Comparison of ENCODE assay signal across 25 cellular contexts in genomic region chr6:158158748-158159147, GRCh38.
"Had no signal": no experiment of that assay in that cellular context is flagged by ENCODE, and none has a peak within 500 bp of the region (broad histone marks: within the 10 kb centered on the region; RNA-seq: fewer than 3 reads in every experiment).

No MANE protein-coding gene starts in this region.

- DNase-seq: activated CD4-positive, alpha-beta T cell treated with anti-CD3 and anti-CD28 coated beads, Interleukin-2, amount 10 ng/mL, durations not matched to agents 7 days and 5 days; activated CD4-positive, CD25-positive, alpha-beta regulatory T cell treated with anti-CD3 and anti-CD28 coated beads, Interleukin-2, amount 50 U/mL, for 72 hours; activated CD8-positive, alpha-beta memory T cell treated with anti-CD3 and anti-CD28 coated beads, Interleukin-2, amount 10 ng/mL, durations not matched to agents 7 days and 5 days; activated CD8-positive, alpha-beta T cell treated with anti-CD3 and anti-CD28 coated beads for 36 hours; activated gamma-delta T cell; activated naive CD4-positive, alpha-beta T cell treated with anti-CD3 and anti-CD28 coated beads, Interleukin-2, amount 50 U/mL, for 16 hours; activated naive CD8-positive, alpha-beta T cell treated with anti-CD3 and anti-CD28 coated beads, Interleukin-2, amount 50 U/mL, for 24 hours; activated T-cell treated with anti-CD3 and anti-CD28 coated beads for 4 hours; anterior cingulate cortex; caudate nucleus; effector memory CD4-positive, alpha-beta T cell; heart right ventricle; left colon; ovary; spleen; stimulated activated CD4-positive, alpha-beta T cell treated with anti-CD3 and anti-CD28 coated beads, Interleukin-4, amount 100 ng/mL, for 4 hours; stimulated activated naive CD8-positive, alpha-beta T cell treated with anti-CD3 and anti-CD28 coated beads, Interleukin-15, Interleukin-2, amounts not matched to agents 100 U/mL and 50 U/mL, for 24 hours; T-helper 2 cell; tibial artery had no signal

- ATAC-seq: activated CD8-positive, alpha-beta memory T cell treated with anti-CD3 and anti-CD28 coated beads, Interleukin-2, amount 10 ng/mL, durations not matched to agents 7 days and 5 days; activated CD8-positive, alpha-beta T cell treated with anti-CD3 and anti-CD28 coated beads for 36 hours; activated naive CD8-positive, alpha-beta T cell treated with anti-CD3 and anti-CD28 coated beads, Interleukin-2, amount 50 U/mL, for 24 hours; heart right ventricle; left colon; natural killer cell treated with Interleukin-12 subunit alpha and Interleukin-12 subunit beta and Interleukin-15 and Interleukin-18, amount 100 ng/mL, for 72 hours; stimulated activated naive CD8-positive, alpha-beta T cell treated with anti-CD3 and anti-CD28 coated beads, Interleukin-15, Interleukin-2, amounts not matched to agents 100 U/mL and 50 U/mL, for 24 hours had no signal

- H3K27me3 ChIP-seq: esophagus muscularis mucosa, heart right ventricle, ovary, spleen, tibial artery had no signal

- H3K9me3 ChIP-seq: esophagus muscularis mucosa, heart right ventricle, ovary, prostate gland, spleen, tibial artery had no signal

- H3K4me1 ChIP-seq: prostate gland had no signal

- FAIRE-seq: endothelial cell of umbilical vein, keratinocyte had no signal

- H3K36me3 ChIP-seq: ovary, prostate gland had no signal

- H3K27ac ChIP-seq: heart right ventricle, ovary, prostate gland, tibial artery, VCaP had no signal

- H3K4me3 ChIP-seq: esophagus muscularis mucosa, heart right ventricle, ovary, prostate gland, spleen, tibial artery had no signal
